1 cellular context compared by ENCODE assay signal in genomic region chr7:151518105-151518780, GRCh38.
TF ChIP-seq lines count a peak whose summit lies in the region.

No MANE protein-coding gene starts in this region.

TF ChIP-seq in K562, 482 proteins besides CTCF, POLR2A, EP300 and RAD21 (continued from another document and continues in another):
- TF ChIP-seq AFF4 (CRISPR knock-in tag; IDR thresholded peaks at IDR 0.05) (peak; percentile 16; the same call in 1 of the 2 replicates), ZNF589 (CRISPR knock-in tag; IDR thresholded peaks at IDR 0.05; ENCODE audit: low read depth) (no peak), RBM15 (IDR thresholded peaks at IDR 0.05; ENCODE audit: insufficient read depth, low read length) (no peak), SIRT6 (IDR thresholded peaks at IDR 0.05; ENCODE audit: low read depth, low read length) (no peak), MBD2 (IDR thresholded peaks at IDR 0.05; ENCODE audit: borderline replicate concordance, low read depth) (no peak), ZNF239 (CRISPR knock-in tag; IDR thresholded peaks at IDR 0.05) (no peak), ZNF277 (CRISPR knock-in tag; IDR thresholded peaks at IDR 0.05; ENCODE audit: borderline replicate concordance) (no peak), POLR3A (IDR thresholded peaks at IDR 0.05; ENCODE audit: borderline replicate concordance, extremely low read depth, insufficient read depth, insufficient read length) (no peak), HDAC8 (tag; IDR thresholded peaks at IDR 0.05) (no peak), ETS1 (conservative IDR thresholded peaks at IDR 0.05; ENCODE audit: control insufficient read depth, low read depth, low read length) (no peak; the same call in 1 of the 2 replicates), RBM22 (IDR thresholded peaks at IDR 0.05; ENCODE audit: low read depth, low read length, poor library complexity, severe bottlenecking) (no peak), ZBTB8A (IDR thresholded peaks at IDR 0.05; ENCODE audit: partially characterized antibody) (no peak), ZNF3 (CRISPR knock-in tag; IDR thresholded peaks at IDR 0.05) (no peak), SOX6 (IDR thresholded peaks at IDR 0.05) (0 out of 2 replicates have a peak, but pooled peaks have one; percentile 29), FOXA1 (IDR thresholded peaks at IDR 0.05; ENCODE audit: borderline replicate concordance) (no peak), CUX1 (CRISPR knock-in tag; IDR thresholded peaks at IDR 0.05) (no peak), ZBTB12 (CRISPR knock-in tag; IDR thresholded peaks at IDR 0.05) (no peak), NFXL1 (CRISPR knock-in tag; IDR thresholded peaks at IDR 0.05) (no peak), NCOR1 (IDR thresholded peaks at IDR 0.05) (no peak), TCFL5 (CRISPR knock-in tag; conservative IDR thresholded peaks at IDR 0.05) (no peak), HDAC6 (IDR thresholded peaks at IDR 0.05; ENCODE audit: low read depth, low read length) (no peak), ZBTB17 (CRISPR knock-in tag; IDR thresholded peaks at IDR 0.05) (no peak), IRF1 (CRISPR knock-in tag; IDR thresholded peaks at IDR 0.05; ENCODE audit: borderline replicate concordance) (no peak), ZKSCAN1 (IDR thresholded peaks at IDR 0.05; ENCODE audit: low read depth, low read length) (0 out of 2 replicates have a peak, but pooled peaks have one; percentile 12), PHF8 (IDR thresholded peaks at IDR 0.05; ENCODE audit: borderline replicate concordance, low read length) (no peak), BMI1 (IDR thresholded peaks at IDR 0.05; ENCODE audit: low read length) (no peak), PHB2 (IDR thresholded peaks at IDR 0.05; ENCODE audit: low read depth) (no peak), POLR2AphosphoS2 (IDR thresholded peaks at IDR 0.05; ENCODE audit: low read length) (no peak), TCF3 (CRISPR knock-in tag; IDR thresholded peaks at IDR 0.05) (0 out of 2 replicates have a peak, but pooled peaks have one; percentile 5), ZNF197 (CRISPR knock-in tag; IDR thresholded peaks at IDR 0.05; ENCODE audit: low read depth) (no peak), ZNF79 (CRISPR knock-in tag; IDR thresholded peaks at IDR 0.05; ENCODE audit: low read depth) (no peak), ZNF324 (CRISPR knock-in tag; IDR thresholded peaks at IDR 0.05) (no peak), STAT5A (IDR thresholded peaks at IDR 0.05; ENCODE audit: borderline replicate concordance, low read length) (no peak), HDAC1 (IDR thresholded peaks at IDR 0.05) (0 out of 4 replicates have a peak, but pooled peaks of 1 of the 2 experiments have one; percentile 48), SMARCA5 (IDR thresholded peaks at IDR 0.05) (no peak)
- TF ChIP-seq, protein P1, sequence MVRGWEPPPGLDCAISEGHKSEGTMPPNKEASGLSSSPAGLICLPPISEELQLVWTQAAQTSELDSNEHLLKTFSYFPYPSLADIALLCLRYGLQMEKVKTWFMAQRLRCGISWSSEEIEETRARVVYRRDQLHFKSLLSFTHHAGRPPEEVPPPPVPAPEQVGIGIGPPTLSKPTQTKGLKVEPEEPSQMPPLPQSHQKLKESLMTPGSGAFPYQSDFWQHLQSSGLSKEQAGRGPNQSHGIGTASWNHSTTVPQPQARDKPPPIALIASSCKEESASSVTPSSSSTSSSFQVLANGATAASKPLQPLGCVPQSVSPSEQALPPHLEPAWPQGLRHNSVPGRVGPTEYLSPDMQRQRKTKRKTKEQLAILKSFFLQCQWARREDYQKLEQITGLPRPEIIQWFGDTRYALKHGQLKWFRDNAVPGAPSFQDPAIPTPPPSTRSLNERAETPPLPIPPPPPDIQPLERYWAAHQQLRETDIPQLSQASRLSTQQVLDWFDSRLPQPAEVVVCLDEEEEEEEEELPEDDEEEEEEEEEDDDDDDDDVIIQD (CRISPR knock-in tag; IDR thresholded peaks at IDR 0.05): no peak
- TF ChIP-seq, protein P2, sequence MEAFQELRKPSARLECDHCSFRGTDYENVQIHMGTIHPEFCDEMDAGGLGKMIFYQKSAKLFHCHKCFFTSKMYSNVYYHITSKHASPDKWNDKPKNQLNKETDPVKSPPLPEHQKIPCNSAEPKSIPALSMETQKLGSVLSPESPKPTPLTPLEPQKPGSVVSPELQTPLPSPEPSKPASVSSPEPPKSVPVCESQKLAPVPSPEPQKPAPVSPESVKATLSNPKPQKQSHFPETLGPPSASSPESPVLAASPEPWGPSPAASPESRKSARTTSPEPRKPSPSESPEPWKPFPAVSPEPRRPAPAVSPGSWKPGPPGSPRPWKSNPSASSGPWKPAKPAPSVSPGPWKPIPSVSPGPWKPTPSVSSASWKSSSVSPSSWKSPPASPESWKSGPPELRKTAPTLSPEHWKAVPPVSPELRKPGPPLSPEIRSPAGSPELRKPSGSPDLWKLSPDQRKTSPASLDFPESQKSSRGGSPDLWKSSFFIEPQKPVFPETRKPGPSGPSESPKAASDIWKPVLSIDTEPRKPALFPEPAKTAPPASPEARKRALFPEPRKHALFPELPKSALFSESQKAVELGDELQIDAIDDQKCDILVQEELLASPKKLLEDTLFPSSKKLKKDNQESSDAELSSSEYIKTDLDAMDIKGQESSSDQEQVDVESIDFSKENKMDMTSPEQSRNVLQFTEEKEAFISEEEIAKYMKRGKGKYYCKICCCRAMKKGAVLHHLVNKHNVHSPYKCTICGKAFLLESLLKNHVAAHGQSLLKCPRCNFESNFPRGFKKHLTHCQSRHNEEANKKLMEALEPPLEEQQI (IDR thresholded peaks at IDR 0.05): no peak
- TF ChIP-seq, protein P3, sequence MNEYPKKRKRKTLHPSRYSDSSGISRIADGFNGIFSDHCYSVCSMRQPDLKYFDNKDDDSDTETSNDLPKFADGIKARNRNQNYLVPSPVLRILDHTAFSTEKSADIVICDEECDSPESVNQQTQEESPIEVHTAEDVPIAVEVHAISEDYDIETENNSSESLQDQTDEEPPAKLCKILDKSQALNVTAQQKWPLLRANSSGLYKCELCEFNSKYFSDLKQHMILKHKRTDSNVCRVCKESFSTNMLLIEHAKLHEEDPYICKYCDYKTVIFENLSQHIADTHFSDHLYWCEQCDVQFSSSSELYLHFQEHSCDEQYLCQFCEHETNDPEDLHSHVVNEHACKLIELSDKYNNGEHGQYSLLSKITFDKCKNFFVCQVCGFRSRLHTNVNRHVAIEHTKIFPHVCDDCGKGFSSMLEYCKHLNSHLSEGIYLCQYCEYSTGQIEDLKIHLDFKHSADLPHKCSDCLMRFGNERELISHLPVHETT (CRISPR knock-in tag; conservative IDR thresholded peaks at IDR 0.05 in 1 of 2, IDR thresholded peaks at IDR 0.05 in 1 of 2): no peak
- TF ChIP-seq, protein P4, sequence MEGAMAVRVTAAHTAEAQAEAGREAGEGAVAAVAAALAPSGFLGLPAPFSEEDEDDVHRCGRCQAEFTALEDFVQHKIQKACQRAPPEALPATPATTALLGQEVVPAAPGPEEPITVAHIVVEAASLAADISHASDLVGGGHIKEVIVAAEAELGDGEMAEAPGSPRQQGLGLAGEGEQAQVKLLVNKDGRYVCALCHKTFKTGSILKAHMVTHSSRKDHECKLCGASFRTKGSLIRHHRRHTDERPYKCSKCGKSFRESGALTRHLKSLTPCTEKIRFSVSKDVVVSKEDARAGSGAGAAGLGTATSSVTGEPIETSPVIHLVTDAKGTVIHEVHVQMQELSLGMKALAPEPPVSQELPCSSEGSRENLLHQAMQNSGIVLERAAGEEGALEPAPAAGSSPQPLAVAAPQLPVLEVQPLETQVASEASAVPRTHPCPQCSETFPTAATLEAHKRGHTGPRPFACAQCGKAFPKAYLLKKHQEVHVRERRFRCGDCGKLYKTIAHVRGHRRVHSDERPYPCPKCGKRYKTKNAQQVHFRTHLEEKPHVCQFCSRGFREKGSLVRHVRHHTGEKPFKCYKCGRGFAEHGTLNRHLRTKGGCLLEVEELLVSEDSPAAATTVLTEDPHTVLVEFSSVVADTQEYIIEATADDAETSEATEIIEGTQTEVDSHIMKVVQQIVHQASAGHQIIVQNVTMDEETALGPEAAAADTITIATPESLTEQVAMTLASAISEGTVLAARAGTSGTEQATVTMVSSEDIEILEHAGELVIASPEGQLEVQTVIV (CRISPR knock-in tag; IDR thresholded peaks at IDR 0.05; ENCODE audit: borderline replicate concordance): no peak
